In genomic region chr20:62165762-62166399, GRCh38 we compare ENCODE assay signal across 32 cellular contexts. TPM values are rescaled to one million over a fixed set of nuclear protein-coding genes. Genes with fewer than 3 reads are reported as not detected.
DNase-seq lines count a peak whose midpoint lies in the region; FAIRE-seq and TF ChIP-seq lines count a peak whose summit lies in the region.
"Had no signal": no experiment of that assay in that cellular context is flagged by ENCODE, and none has a peak within 500 bp of the region (broad histone marks: within the 10 kb centered on the region; RNA-seq: fewer than 3 reads in every experiment).

No MANE protein-coding gene starts in this region.

- TF ChIP-seq CTCF in left ventricle myocardium inferior (IDR thresholded peaks at IDR 0.05; ENCODE audit: borderline replicate concordance) = no peak
- TF ChIP-seq CTCF in spleen (IDR thresholded peaks at IDR 0.05 in 8 of 11, conservative IDR thresholded peaks at IDR 0.05 in 3 of 11) = no peak
- no peak for TF ChIP-seq CTCF in HFFc6 (IDR thresholded peaks at IDR 0.05)
- no peak for TF ChIP-seq CTCF in osteocyte (IDR thresholded peaks at IDR 0.05)
- no peak for TF ChIP-seq CTCF in kidney (IDR thresholded peaks at IDR 0.05; ENCODE audit: borderline replicate concordance, extremely low read depth, insufficient read depth)

- no peak for DNase-seq in activated naive CD4-positive, alpha-beta T cell treated with anti-CD3 and anti-CD28 coated beads, Interleukin-2, amount 10 ng/mL, durations not matched to agents 7 days and 5 days
- DNase-seq in activated naive CD4-positive, alpha-beta T cell (lab: John Stamatoyannopoulos, UW) = no peak
- DNase-seq in SK-N-DZ (ENCODE audit: low spot score) = peak; percentile 85
- DNase-seq in left ventricle myocardium inferior = peak; percentile 52
- peak; percentile 48 for DNase-seq in spleen
- DNase-seq in HFFc6 = no peak
- no peak for DNase-seq in osteocyte (ENCODE audit: extremely low spot score, unreplicated experiment)
- DNase-seq in kidney = no peak
- DNase-seq: 8988T; activated CD4-positive, alpha-beta T cell treated with anti-CD3 and anti-CD28 coated beads for 1 hour; activated CD8-positive, alpha-beta T cell treated with anti-CD3 and anti-CD28 coated beads for 36 hours; AML-193; CD4-positive, alpha-beta memory T cell; DMS 273 treated with DMSO at 0.1 percent for 48 hours; effector CD4-positive, alpha-beta T cell; NCI-H1105; NCI-H187 treated with DMSO at 0.1 percent for 48 hours; NCI-H524; SK-N-SH; stimulated activated CD8-positive, alpha-beta memory T cell treated with anti-CD3 and anti-CD28 coated beads, Interleukin-4, amount 100 ng/mL, for 48 hours; stimulated activated naive CD8-positive, alpha-beta T cell treated with anti-CD3 and anti-CD28 coated beads, Interleukin-15, amount 100 ng/mL, for 72 hours had no signal

- H3K4me3 ChIP-seq in left ventricle myocardium inferior (no peak overlapping the region), spleen (no peak overlapping the region), kidney (ENCODE audit: low read length in 2 of 2) (no peak overlapping the region)
- H3K4me3 ChIP-seq: skin epidermis, uterus had no signal

- CTCF ChIA-PET in activated naive CD4-positive, alpha-beta T cell treated with anti-CD3 and anti-CD28 coated beads, Interleukin-2, amount 10 ng/mL, durations not matched to agents 7 days and 5 days (lab: Charles Lee) = interaction anchor here (1.3 kb wide), 1 partner anchor 9 kb away, joined by 4 read pairs; no protein-coding TSS in a partner anchor

- H3K36me3 ChIP-seq in left ventricle myocardium inferior (peaks cover 80% of the 10 kb centered on the region), spleen (peaks cover 0 to 96% (median 70%) of the 10 kb centered on the region in 6 donors), kidney (ENCODE audit: control insufficient read depth in 1 of 2, insufficient read depth in 2 of 2, low read length in 2 of 2) (peaks cover 26 to 43% of the 10 kb centered on the region in 2 donors)
- H3K36me3 ChIP-seq: uterus had no signal

- H3K4me1 Mint-ChIP-seq in activated naive CD4-positive, alpha-beta T cell treated with anti-CD3 and anti-CD28 coated beads, Interleukin-2, amount 10 ng/mL, durations not matched to agents 7 days and 5 days = no peaks in the 10 kb centered on the region
- H3K4me1 Mint-ChIP-seq in HFFc6 (ENCODE audit: low read depth) = peaks cover 4% of the 10 kb centered on the region; the same call in 1 of the 2 replicates
- no peaks in the 10 kb centered on the region for H3K4me1 Mint-ChIP-seq in osteocyte (ENCODE audit: unreplicated experiment)
- H3K4me1 Mint-ChIP-seq: activated T-helper 17 cell treated with anti-CD3 and anti-CD28 coated beads, Interleukin-2, amount 50 U/mL, for 72 hours; brain; memory B cell; stimulated activated naive CD8-positive, alpha-beta T cell treated with anti-CD3 and anti-CD28 coated beads, Interleukin-15, amount 100 ng/mL, for 72 hours; T-helper 17 cell had no signal

- H3K27ac ChIP-seq in left ventricle myocardium inferior (replicated peaks) = no peak overlapping the region
- no peak overlapping the region for H3K27ac ChIP-seq in spleen
- no peak overlapping the region for H3K27ac ChIP-seq in kidney (ENCODE audit: low read depth in 2 of 2, low read length in 2 of 2)
- H3K27ac ChIP-seq: skin epidermis, uterus had no signal

- no peak overlapping the region for H3K9ac ChIP-seq in kidney (ENCODE audit: low read length in 2 of 2)
- H3K9ac ChIP-seq: SK-N-SH had no signal

- H3K9me3 ChIP-seq in left ventricle myocardium inferior (replicated peaks) (no peaks in the 10 kb centered on the region), spleen (no peaks in the 10 kb centered on the region), kidney (ENCODE audit: control insufficient read depth in 1 of 2, low read length in 2 of 2) (no peaks in the 10 kb centered on the region)
- H3K9me3 ChIP-seq: SK-N-SH, uterus had no signal

- TF ChIP-seq POLR2A in spleen (IDR thresholded peaks at IDR 0.05) = no peak

- 86 to 92% (median 89%) methylated on average over 12 to 25 of the region's 25 CpGs for WGBS in spleen, 5 donors

- no peaks in the 10 kb centered on the region for H3K27me3 ChIP-seq in left ventricle myocardium inferior (ENCODE audit: low read depth)
- no peaks in the 10 kb centered on the region for H3K27me3 ChIP-seq in spleen (replicated peaks in 1 of 7)
- H3K27me3 ChIP-seq: uterus had no signal

- no peaks in the 10 kb centered on the region for H3K4me1 ChIP-seq in left ventricle myocardium inferior
- H3K4me1 ChIP-seq in spleen = peaks cover 0 to 4% (median 0%) of the 10 kb centered on the region in 6 donors
- H3K4me1 ChIP-seq in kidney (ENCODE audit: control insufficient read depth in 1 of 2, insufficient read depth in 1 of 2, low read depth in 1 of 2, low read length in 2 of 2) = no peaks in the 10 kb centered on the region
- H3K4me1 ChIP-seq: uterus had no signal

- H3K27ac Mint-ChIP-seq in activated naive CD4-positive, alpha-beta T cell treated with anti-CD3 and anti-CD28 coated beads, Interleukin-2, amount 10 ng/mL, durations not matched to agents 7 days and 5 days = peak overlapping the region; percentile 22
- H3K27ac Mint-ChIP-seq in HFFc6 (no peak overlapping the region), osteocyte (ENCODE audit: unreplicated experiment) (no peak overlapping the region)
- H3K27ac Mint-ChIP-seq: activated CD8-positive, alpha-beta T cell treated with anti-CD3 and anti-CD28 coated beads for 36 hours; activated T-helper 17 cell treated with anti-CD3 and anti-CD28 coated beads, Interleukin-2, amount 50 U/mL, for 72 hours; brain; CD4-positive, alpha-beta memory T cell; memory B cell; stimulated activated naive CD8-positive, alpha-beta T cell treated with anti-CD3 and anti-CD28 coated beads, Interleukin-15, amount 100 ng/mL, for 72 hours; T-helper 17 cell had no signal

- no peaks in the 10 kb centered on the region for H3K27me3 Mint-ChIP-seq in activated naive CD4-positive, alpha-beta T cell treated with anti-CD3 and anti-CD28 coated beads, Interleukin-2, amount 10 ng/mL, durations not matched to agents 7 days and 5 days
- H3K27me3 Mint-ChIP-seq in HFFc6 (ENCODE audit: insufficient read depth) (no peaks in the 10 kb centered on the region), osteocyte (ENCODE audit: unreplicated experiment) (no peaks in the 10 kb centered on the region)
- H3K27me3 Mint-ChIP-seq: activated CD8-positive, alpha-beta T cell treated with anti-CD3 and anti-CD28 coated beads for 36 hours; activated T-helper 17 cell treated with anti-CD3 and anti-CD28 coated beads, Interleukin-2, amount 50 U/mL, for 72 hours; brain; CD4-positive, alpha-beta memory T cell; memory B cell; stimulated activated naive CD8-positive, alpha-beta T cell treated with anti-CD3 and anti-CD28 coated beads, Interleukin-15, amount 100 ng/mL, for 72 hours; T-helper 17 cell had no signal

- H3K4me3 Mint-ChIP-seq in activated naive CD4-positive, alpha-beta T cell treated with anti-CD3 and anti-CD28 coated beads, Interleukin-2, amount 10 ng/mL, durations not matched to agents 7 days and 5 days = no peak overlapping the region
- H3K4me3 Mint-ChIP-seq in HFFc6 = no peak overlapping the region
- no peak overlapping the region for H3K4me3 Mint-ChIP-seq in osteocyte (ENCODE audit: unreplicated experiment)
- H3K4me3 Mint-ChIP-seq: activated CD8-positive, alpha-beta T cell treated with anti-CD3 and anti-CD28 coated beads for 36 hours; activated T-helper 17 cell treated with anti-CD3 and anti-CD28 coated beads, Interleukin-2, amount 50 U/mL, for 72 hours; brain; CD4-positive, alpha-beta memory T cell; memory B cell; stimulated activated naive CD8-positive, alpha-beta T cell treated with anti-CD3 and anti-CD28 coated beads, Interleukin-15, amount 100 ng/mL, for 72 hours; T-helper 17 cell had no signal

- peaks cover 18% of the 10 kb centered on the region for H3K36me3 Mint-ChIP-seq in activated naive CD4-positive, alpha-beta T cell treated with anti-CD3 and anti-CD28 coated beads, Interleukin-2, amount 10 ng/mL, durations not matched to agents 7 days and 5 days
- H3K36me3 Mint-ChIP-seq in HFFc6 (ENCODE audit: low read depth) (0 out of 2 replicates have a peak, but pooled peaks cover 5% of the 10 kb centered on the region), osteocyte (ENCODE audit: unreplicated experiment) (peaks cover 12% of the 10 kb centered on the region)

- no peaks in the 10 kb centered on the region for H3K9me3 Mint-ChIP-seq in activated naive CD4-positive, alpha-beta T cell treated with anti-CD3 and anti-CD28 coated beads, Interleukin-2, amount 10 ng/mL, durations not matched to agents 7 days and 5 days
- H3K9me3 Mint-ChIP-seq in HFFc6 (no peaks in the 10 kb centered on the region), osteocyte (ENCODE audit: unreplicated experiment) (no peaks in the 10 kb centered on the region)
- H3K9me3 Mint-ChIP-seq: activated CD8-positive, alpha-beta T cell treated with anti-CD3 and anti-CD28 coated beads for 36 hours; activated T-helper 17 cell treated with anti-CD3 and anti-CD28 coated beads, Interleukin-2, amount 50 U/mL, for 72 hours; brain; CD4-positive, alpha-beta memory T cell; memory B cell; stimulated activated naive CD8-positive, alpha-beta T cell treated with anti-CD3 and anti-CD28 coated beads, Interleukin-15, amount 100 ng/mL, for 72 hours had no signal

- intact Hi-C loops in left ventricle myocardium inferior (cut with micrococcal nuclease) = no loop called here
- intact Hi-C loops in spleen (cut with DNase I; ENCODE audit: low total_unique reads) = no loop called here
- intact Hi-C loops in kidney (cut with DNase I) = no loop called here

- no peak for FAIRE-seq in kidney (lab: Jason Lieb, UNC)
- FAIRE-seq: GM12891 had no signal

RNA-seq across cellular contexts. Expression of gene MTG2, which starts 16.9 kb away (rescaled TPM):
- 39.2 and 49.2 TPM in 2 replicates for polyA plus RNA-seq in SK-N-DZ (2014; cell fraction: cytosol; rRNA removed)
- 24.7 and 44.5 TPM in 2 replicates for polyA plus RNA-seq in SK-N-DZ (2014; cell fraction: nucleus; rRNA removed)
- total RNA-seq in left ventricle myocardium inferior = 25.9 TPM
- 10 to 100 TPM; 22.6 to 39.8 (median 37.5) TPM for total RNA-seq in spleen
- 10 to 100 TPM; 26.9 to 41.3 (median 37.7) TPM for polyA plus RNA-seq in spleen
- total RNA-seq in HFFc6 (2021; fragmentation: NEBNext Ultra II Directional; extraction: Animal tissue kit (Norgen Biotek cat#: 25700)) = 10 to 100 TPM; 27.9 to 33.8 (median 30.2) TPM
- 29.3 and 30.7 TPM in 2 replicates for total RNA-seq in osteocyte
- 36.1 TPM for total RNA-seq in kidney
- polyA plus RNA-seq in kidney (ENCODE audit: insufficient read depth, low read depth, low replicate concordance) = 45.2 TPM

RNA-seq across cellular contexts. Expression of gene SS18L1, which starts 22.3 kb away (rescaled TPM):
- polyA plus RNA-seq in SK-N-DZ (2014; cell fraction: cytosol; rRNA removed) = 44.5 and 49.5 TPM in 2 replicates
- 51.7 and 69.4 TPM in 2 replicates for polyA plus RNA-seq in SK-N-DZ (2014; cell fraction: nucleus; rRNA removed)
- total RNA-seq in left ventricle myocardium inferior (9.0 TPM), spleen (10 to 100 TPM; 13.0 to 18.6 (median 14.3) TPM), osteocyte (18.3 and 19.9 TPM in 2 replicates), kidney (12.0 TPM)
- polyA plus RNA-seq in spleen (10 to 100 TPM in 1 of 3 donors, 1 to 10 TPM in 2; 6.7 to 11.0 (median 8.4) TPM), kidney (ENCODE audit: insufficient read depth, low read depth, low replicate concordance) (6.5 TPM)
- total RNA-seq in HFFc6 (2021; fragmentation: NEBNext Ultra II Directional; extraction: Animal tissue kit (Norgen Biotek cat#: 25700)) = 1 to 10 TPM; 5.5 to 7.9 (median 5.9) TPM

RNA-seq across cellular contexts. Expression of gene PSMA7, which starts 22.7 kb away (rescaled TPM):
- 1,037 and 1,133 TPM in 2 replicates for polyA plus RNA-seq in SK-N-DZ (2014; cell fraction: cytosol; rRNA removed)
- 962 and 1,204 TPM in 2 replicates for polyA plus RNA-seq in SK-N-DZ (2014; cell fraction: nucleus; rRNA removed)
- total RNA-seq in left ventricle myocardium inferior = 233 TPM
- 100 to 1,000 TPM; 157 to 247 (median 180) TPM for total RNA-seq in spleen
- polyA plus RNA-seq in spleen = 100 to 1,000 TPM; 178 to 281 (median 235) TPM
- total RNA-seq in HFFc6 (2021; fragmentation: NEBNext Ultra II Directional; extraction: Animal tissue kit (Norgen Biotek cat#: 25700)) = 100 to 1,000 TPM; 296 to 357 (median 334) TPM
- total RNA-seq in osteocyte = 209 and 217 TPM in 2 replicates
- total RNA-seq in kidney = 190 TPM
- 315 TPM for polyA plus RNA-seq in kidney (ENCODE audit: insufficient read depth, low read depth, low replicate concordance)

RNA-seq across cellular contexts. Expression of gene LSM14B, which starts 43.6 kb away (rescaled TPM):
- 118 and 122 TPM in 2 replicates for polyA plus RNA-seq in SK-N-DZ (2014; cell fraction: cytosol; rRNA removed)
- polyA plus RNA-seq in SK-N-DZ (2014; cell fraction: nucleus; rRNA removed) = 111 and 131 TPM in 2 replicates
- 51.6 TPM for total RNA-seq in left ventricle myocardium inferior
- total RNA-seq in spleen = 10 to 100 TPM; 17.6 to 37.6 (median 31.9) TPM
- 10 to 100 TPM; 14.0 to 20.1 (median 15.0) TPM for polyA plus RNA-seq in spleen
- total RNA-seq in HFFc6 (2021; fragmentation: NEBNext Ultra II Directional; extraction: Animal tissue kit (Norgen Biotek cat#: 25700)) = 10 to 100 TPM; 40.4 to 42.7 (median 40.9) TPM
- 67.8 and 68.7 TPM in 2 replicates for total RNA-seq in osteocyte
- 31.6 TPM for total RNA-seq in kidney
- 18.0 TPM for polyA plus RNA-seq in kidney (ENCODE audit: insufficient read depth, low read depth, low replicate concordance)

RNA-seq across cellular contexts. Expression of gene HRH3, which starts 54.2 kb away (rescaled TPM):
- 25.7 and 26.4 TPM in 2 replicates for polyA plus RNA-seq in SK-N-DZ (2014; cell fraction: cytosol; rRNA removed)
- 47.8 and 48.8 TPM in 2 replicates for polyA plus RNA-seq in SK-N-DZ (2014; cell fraction: nucleus; rRNA removed)
- total RNA-seq in left ventricle myocardium inferior (not detected), spleen (not detected), osteocyte (not detected in 2 replicates), kidney (not detected)
- polyA plus RNA-seq in spleen (not detected), kidney (ENCODE audit: insufficient read depth, low read depth, low replicate concordance) (not detected)
- total RNA-seq in HFFc6 (2021; fragmentation: NEBNext Ultra II Directional; extraction: Animal tissue kit (Norgen Biotek cat#: 25700)) = not detected
- total RNA-seq: activated CD8-positive, alpha-beta T cell treated with anti-CD3 and anti-CD28 coated beads for 36 hours; activated T-helper 17 cell treated with anti-CD3 and anti-CD28 coated beads, Interleukin-2, amount 50 U/mL, for 72 hours; CD4-positive, alpha-beta memory T cell; chondrocyte; M059J; pulmonary artery endothelial cell; RPMI7951; T-helper 17 cell; uterus had no signal
- polyA plus RNA-seq: CD4-positive, alpha-beta memory T cell had no signal

Comparison
In these comparisons a context has a peak if more than half of its experiments do, and no peak if none do; other contexts are left out.
1. DNase-seq: peak in SK-N-DZ (single experiment), left ventricle myocardium inferior (single experiment) and spleen (single experiment); none in activated naive CD4-positive, alpha-beta T cell treated with anti-CD3 and anti-CD28 coated beads, Interleukin-2, amount 10 ng/mL, durations not matched to agents 7 days and 5 days (single experiment), activated naive CD4-positive, alpha-beta T cell (0 of 4), HFFc6 (single experiment), osteocyte (single experiment) and kidney (single experiment).